8 cellular contexts compared by ENCODE assay signal in genomic region chr14:76546426-76547221, GRCh38.
DNase-seq lines count a peak whose midpoint lies in the region; ATAC-seq and TF ChIP-seq lines count a peak whose summit lies in the region.

No MANE protein-coding gene starts in this region.

- H3K27me3 ChIP-seq in MG63, result no peaks in the 10 kb centered on the region
- H3K27me3 ChIP-seq in uterus, result no peaks in the 10 kb centered on the region

- H3K36me3 ChIP-seq in MG63 (no peaks in the 10 kb centered on the region), uterus (no peaks in the 10 kb centered on the region)

- H3K27ac ChIP-seq in epithelial cell of prostate (peak overlapping the region; percentile 73), uterus (no peak overlapping the region)

- intact Hi-C loops in uterus (cut with DNase I; ENCODE audit: low total_unique reads), result no loop called here

- no peak for TF ChIP-seq POLR2A in uterus (IDR thresholded peaks at IDR 0.05)

- TF ChIP-seq CTCF in GM13977 (IDR thresholded peaks at IDR 0.05; ENCODE audit: extremely low read depth, insufficient read depth, missing control alignments), result peak; percentile 53
- no peak for TF ChIP-seq CTCF in uterus (IDR thresholded peaks at IDR 0.05)

- peak; percentile 26 for DNase-seq in CD1c-positive myeloid dendritic cell (ENCODE audit: extremely low spot score)
- peak; percentile 54 for DNase-seq in GM13977 (ENCODE audit: low spot score)
- peak; percentile 82 for DNase-seq in NCI-H82 (lab: John Stamatoyannopoulos, UW)
- no peak for DNase-seq in epithelial cell of prostate (ENCODE audit: low read depth, low spot score)
- DNase-seq in stimulated activated naive CD8-positive, alpha-beta T cell treated with anti-CD3 and anti-CD28 coated beads, Interleukin-15, Interleukin-2, amounts not matched to agents 100 U/mL and 50 U/mL, for 24 hours, result peak; percentile 12
- DNase-seq in MG63, result no peak
- no peak for DNase-seq in uterus

- H3K9me3 ChIP-seq in MG63 (no peaks in the 10 kb centered on the region), uterus (no peaks in the 10 kb centered on the region)

- H3K4me3 ChIP-seq in MG63, result no peak overlapping the region
- no peak overlapping the region for H3K4me3 ChIP-seq in uterus

- in situ Hi-C loops in GM13977 (cut with MboI; ENCODE audit: low pct_unique_long_range_greater_than_20kb, low sequenced_read_pairs, unreplicated experiment), result no loop called here

- peak; percentile 17 for ATAC-seq in stimulated activated naive CD8-positive, alpha-beta T cell treated with anti-CD3 and anti-CD28 coated beads, Interleukin-15, Interleukin-2, amounts not matched to agents 100 U/mL and 50 U/mL, for 24 hours
- ATAC-seq in HG02642 (IDR thresholded peaks at IDR 0.05; ENCODE audit: poor library complexity, unreplicated experiment), result no peak

- no peaks in the 10 kb centered on the region for H3K4me1 ChIP-seq in uterus

Comparison
In these comparisons a context has a peak if more than half of its experiments do, and no peak if none do; other contexts are left out.
1. DNase-seq: peak in CD1c-positive myeloid dendritic cell (single experiment), GM13977 (single experiment), NCI-H82 (single experiment) and stimulated activated naive CD8-positive, alpha-beta T cell treated with anti-CD3 and anti-CD28 coated beads, Interleukin-15, Interleukin-2, amounts not matched to agents 100 U/mL and 50 U/mL, for 24 hours (single experiment); none in epithelial cell of prostate (single experiment), MG63 (single experiment) and uterus (0 of 2).